Comparison of ENCODE assay signal across 19 cellular contexts in the genomic region with DNA sequence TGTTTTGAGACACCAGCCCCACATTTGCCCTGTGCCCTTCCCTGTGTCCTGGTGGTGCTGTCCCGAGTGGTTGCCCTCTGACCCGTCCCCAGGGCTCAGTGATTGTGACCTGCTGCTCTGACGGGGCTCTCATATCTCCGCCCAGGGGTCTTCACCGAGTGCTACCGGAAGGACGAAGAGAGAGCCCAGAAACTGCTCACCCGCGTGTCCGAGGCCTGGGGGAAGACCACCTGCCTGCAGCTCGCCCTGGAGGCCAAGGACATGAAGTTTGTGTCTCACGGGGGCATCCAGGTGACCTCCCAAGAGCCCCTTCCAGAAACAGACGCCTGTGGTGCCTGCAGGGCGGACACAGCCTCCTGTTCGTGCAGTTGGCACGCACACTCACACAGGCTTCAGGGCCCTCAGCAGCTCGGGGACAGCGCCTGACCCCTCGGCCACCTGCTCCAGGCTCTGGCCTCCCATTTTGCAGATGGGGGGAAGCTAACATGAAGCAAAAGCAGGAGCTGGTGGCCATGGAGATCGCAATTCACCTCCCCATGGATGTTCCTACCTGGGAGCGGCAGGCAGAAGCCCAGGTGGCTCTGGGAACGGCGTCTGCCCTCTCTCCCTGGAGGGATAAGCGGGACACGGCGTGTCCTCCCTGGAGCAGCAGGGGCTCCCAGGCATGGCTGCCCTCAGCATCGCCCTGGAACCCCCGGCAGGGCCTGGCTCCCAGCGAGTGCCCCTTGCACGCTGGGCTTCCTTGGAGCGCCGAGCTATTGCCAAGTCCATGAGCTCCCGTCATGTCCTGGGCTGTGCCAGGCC. TPM values are rescaled to one million over a fixed set of nuclear protein-coding genes. Genes with fewer than 3 reads are reported as not detected.
"Had no signal": no experiment of that assay in that cellular context is flagged by ENCODE, and none has a peak within 500 bp of the region (broad histone marks: within the 10 kb centered on the region; RNA-seq: fewer than 3 reads in every experiment).

No MANE protein-coding gene starts in this region.

- H3K27ac ChIP-seq: thyroid gland had no signal

- H3K4me3 Mint-ChIP-seq: activated T-helper 1 cell treated with anti-CD3 and anti-CD28 coated beads, Interleukin-12 subunit alpha, Interleukin-12 subunit beta, Interleukin-2, Interleukin-4 antibody, amounts not matched to agents 30 ng/mL and 10 ng/mL and 1 ng/mL, durations not matched to agents 14 hours and 24 hours and 36 hours; brain; effector memory CD8-positive, alpha-beta T cell; memory B cell; T-cell; T-helper 2 cell treated with Interferon-gamma antibody and Interleukin-4, amounts not matched to agents 5 μg/mL and 100 μg/mL, for 36 hours had no signal

- H3K4me3 ChIP-seq: mucosa of descending colon, smooth muscle cell, thyroid gland had no signal

- H3K36me3 ChIP-seq: thyroid gland had no signal

- H3K27me3 Mint-ChIP-seq: effector memory CD8-positive, alpha-beta T cell; memory B cell; T-cell had no signal

- H3K9me3 ChIP-seq: mucosa of descending colon, thyroid gland had no signal

- H3K27me3 ChIP-seq: thyroid gland had no signal

- H3K9me3 Mint-ChIP-seq: activated T-helper 1 cell treated with anti-CD3 and anti-CD28 coated beads, Interleukin-12 subunit alpha, Interleukin-12 subunit beta, Interleukin-2, Interleukin-4 antibody, amounts not matched to agents 30 ng/mL and 10 ng/mL and 1 ng/mL, durations not matched to agents 14 hours and 24 hours and 36 hours; brain; effector memory CD8-positive, alpha-beta T cell; T-cell; T-helper 2 cell treated with Interferon-gamma antibody and Interleukin-4, amounts not matched to agents 5 μg/mL and 100 μg/mL, for 36 hours had no signal

- H3K4me1 Mint-ChIP-seq: brain, memory B cell, T-cell had no signal

- H3K27ac Mint-ChIP-seq: activated naive CD4-positive, alpha-beta T cell treated with anti-CD3 and anti-CD28 coated beads, Interleukin-2, amount 50 U/mL, for 72 hours; activated T-helper 1 cell treated with anti-CD3 and anti-CD28 coated beads, Interleukin-12 subunit alpha, Interleukin-12 subunit beta, Interleukin-2, Interleukin-4 antibody, amounts not matched to agents 30 ng/mL and 10 ng/mL and 1 ng/mL, durations not matched to agents 14 hours and 24 hours and 36 hours; effector memory CD8-positive, alpha-beta T cell; memory B cell; T-cell; T-helper 2 cell treated with Interferon-gamma antibody and Interleukin-4, amounts not matched to agents 5 μg/mL and 100 μg/mL, for 36 hours had no signal

- H3K36me3 Mint-ChIP-seq: activated naive CD4-positive, alpha-beta T cell treated with anti-CD3 and anti-CD28 coated beads, Interleukin-2, amount 50 U/mL, for 72 hours; brain; memory B cell; T-cell had no signal

- DNase-seq: central memory CD4-positive, alpha-beta T cell; effector memory CD8-positive, alpha-beta T cell; glutamatergic neuron; hypothalamus; left cardiac atrium; mucosa of descending colon; stimulated activated CD4-positive, alpha-beta T cell treated with anti-CD3 and anti-CD28 coated beads, Interleukin-2, amount 100 ng/mL, for 48 hours; stimulated activated naive CD4-positive, alpha-beta T cell treated with Interleukin-2 at 50 U/mL for 16 hours; thyroid gland had no signal

- H3K4me1 ChIP-seq: thyroid gland had no signal

- ATAC-seq: activated naive CD4-positive, alpha-beta T cell treated with anti-CD3 and anti-CD28 coated beads, Interleukin-2, amount 50 U/mL, for 72 hours; effector memory CD8-positive, alpha-beta T cell; esophagus mucosa; left cardiac atrium; mucosa of descending colon; sciatic nerve; T-cell had no signal

RNA-seq across cellular contexts. Expression of gene TRPM2, which starts 45.9 kb away (rescaled TPM):
- total RNA-seq: endothelial cell of umbilical vein had no signal
